1 cellular context compared by ENCODE assay signal in the genomic region with DNA sequence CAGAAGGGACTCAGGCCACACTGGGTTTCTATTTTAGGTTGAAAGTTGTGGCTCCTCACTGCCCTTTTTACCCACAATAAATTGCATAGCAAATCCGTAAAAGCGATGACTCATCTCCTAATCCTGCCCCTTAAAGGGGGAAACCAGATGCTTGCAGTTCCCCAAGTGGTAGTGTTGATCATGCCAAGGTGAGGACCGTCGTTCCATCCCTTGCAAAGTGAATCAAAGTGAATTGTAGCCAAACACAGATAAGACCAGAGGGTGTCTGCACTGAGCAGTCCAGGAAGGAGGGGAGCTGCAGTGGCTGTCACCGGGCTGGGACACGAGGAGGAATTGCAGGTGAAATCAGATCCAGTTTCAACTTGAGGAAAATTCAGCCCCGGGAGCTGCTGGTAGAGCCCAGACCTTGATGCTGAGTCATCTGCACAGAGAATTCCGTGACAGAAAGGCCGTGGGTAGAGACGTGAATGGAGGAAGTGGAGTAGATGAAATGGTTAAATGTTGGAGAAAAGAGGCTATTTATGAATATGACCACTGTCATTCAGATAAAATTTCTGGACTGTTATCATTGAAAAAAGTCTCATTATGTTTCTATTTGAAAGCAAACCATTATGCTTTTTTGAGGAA.
TF ChIP-seq lines count a peak whose summit lies in the region.

No MANE protein-coding gene starts in this region.

TF ChIP-seq in A549, 52 proteins besides CTCF, POLR2A, EP300 and RAD21 (continued from another document):
- TF ChIP-seq, protein P1, sequence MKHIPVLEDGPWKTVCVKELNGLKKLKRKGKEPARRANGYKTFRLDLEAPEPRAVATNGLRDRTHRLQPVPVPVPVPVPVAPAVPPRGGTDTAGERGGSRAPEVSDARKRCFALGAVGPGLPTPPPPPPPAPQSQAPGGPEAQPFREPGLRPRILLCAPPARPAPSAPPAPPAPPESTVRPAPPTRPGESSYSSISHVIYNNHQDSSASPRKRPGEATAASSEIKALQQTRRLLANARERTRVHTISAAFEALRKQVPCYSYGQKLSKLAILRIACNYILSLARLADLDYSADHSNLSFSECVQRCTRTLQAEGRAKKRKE (CRISPR knock-in tag; IDR thresholded peaks at IDR 0.05; ENCODE audit: low read depth) = no peak
- TF ChIP-seq MYC (IDR thresholded peaks at IDR 0.05; ENCODE audit: borderline replicate concordance, low read length) (no peak), SREBF2 (IDR thresholded peaks at IDR 0.05) (no peak), KDM5A (IDR thresholded peaks at IDR 0.05) (no peak), RARB (CRISPR knock-in tag; IDR thresholded peaks at IDR 0.05) (no peak), HOXB13 (CRISPR knock-in tag; IDR thresholded peaks at IDR 0.05; ENCODE audit: low read depth) (no peak), ZFP36 (IDR thresholded peaks at IDR 0.05; ENCODE audit: borderline replicate concordance, partially characterized antibody) (no peak), EHF (CRISPR knock-in tag; IDR thresholded peaks at IDR 0.05) (no peak)
- TF ChIP-seq, protein P2, sequence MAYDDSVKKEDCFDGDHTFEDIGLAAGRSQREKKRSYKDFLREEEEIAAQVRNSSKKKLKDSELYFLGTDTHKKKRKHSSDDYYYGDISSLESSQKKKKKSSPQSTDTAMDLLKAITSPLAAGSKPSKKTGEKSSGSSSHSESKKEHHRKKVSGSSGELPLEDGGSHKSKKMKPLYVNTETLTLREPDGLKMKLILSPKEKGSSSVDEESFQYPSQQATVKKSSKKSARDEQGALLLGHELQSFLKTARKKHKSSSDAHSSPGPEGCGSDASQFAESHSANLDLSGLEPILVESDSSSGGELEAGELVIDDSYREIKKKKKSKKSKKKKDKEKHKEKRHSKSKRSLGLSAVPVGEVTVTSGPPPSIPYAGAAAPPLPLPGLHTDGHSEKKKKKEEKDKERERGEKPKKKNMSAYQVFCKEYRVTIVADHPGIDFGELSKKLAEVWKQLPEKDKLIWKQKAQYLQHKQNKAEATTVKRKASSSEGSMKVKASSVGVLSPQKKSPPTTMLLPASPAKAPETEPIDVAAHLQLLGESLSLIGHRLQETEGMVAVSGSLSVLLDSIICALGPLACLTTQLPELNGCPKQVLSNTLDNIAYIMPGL (CRISPR knock-in tag; IDR thresholded peaks at IDR 0.05; ENCODE audit: borderline replicate concordance) = no peak
- TF ChIP-seq, protein P3, sequence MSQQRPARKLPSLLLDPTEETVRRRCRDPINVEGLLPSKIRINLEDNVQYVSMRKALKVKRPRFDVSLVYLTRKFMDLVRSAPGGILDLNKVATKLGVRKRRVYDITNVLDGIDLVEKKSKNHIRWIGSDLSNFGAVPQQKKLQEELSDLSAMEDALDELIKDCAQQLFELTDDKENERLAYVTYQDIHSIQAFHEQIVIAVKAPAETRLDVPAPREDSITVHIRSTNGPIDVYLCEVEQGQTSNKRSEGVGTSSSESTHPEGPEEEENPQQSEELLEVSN (IDR thresholded peaks at IDR 0.05; ENCODE audit: borderline replicate concordance, low read depth) = no peak
